Comparison of ENCODE assay signal across 13 cellular contexts in the genomic region with DNA sequence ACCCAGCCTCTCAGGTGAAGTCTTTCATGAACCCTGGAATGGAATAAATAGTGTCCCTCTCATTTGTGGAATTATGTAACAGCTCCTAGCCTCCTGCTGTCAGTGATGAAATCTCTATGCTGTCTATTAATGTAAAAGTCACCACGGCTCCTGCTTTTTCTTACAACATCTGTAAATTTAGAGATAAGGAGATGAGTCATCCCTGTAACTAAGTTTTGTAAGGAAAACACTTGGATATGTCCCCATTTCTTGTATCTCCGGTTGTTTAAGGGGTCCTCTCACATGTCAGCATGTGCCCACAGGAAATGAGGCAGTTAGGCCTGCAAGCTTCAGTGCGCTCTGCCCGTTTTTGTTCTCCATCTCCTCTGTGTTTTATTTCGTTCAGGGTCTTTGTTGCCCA. TPM values are rescaled to one million over a fixed set of nuclear protein-coding genes. Genes with fewer than 3 reads are reported as not detected.
DNase-seq lines count a peak whose midpoint lies in the region; ATAC-seq, FAIRE-seq and TF ChIP-seq lines count a peak whose summit lies in the region.
"Had no signal": no experiment of that assay in that cellular context is flagged by ENCODE, and none has a peak within 500 bp of the region (broad histone marks: within the 10 kb centered on the region; RNA-seq: fewer than 3 reads in every experiment).

No MANE protein-coding gene starts in this region.

- H3K4me3 ChIP-seq in BLaER1 treated with 17β-estradiol and CSF1 and Interleukin-3, amounts not matched to agents 10 nM and 100 nM = peak overlapping the region in 7 of 10 experiments; percentile 15 to 93 (median 85); a peak in 15 of 20 replicates
- no peak overlapping the region for H3K4me3 ChIP-seq in HL-60 (replicated peaks; ENCODE audit: insufficient read depth, low read length)
- H3K4me3 ChIP-seq: hepatocyte had no signal

- H3K4me1 ChIP-seq in BLaER1 treated with 17β-estradiol and CSF1 and Interleukin-3, amounts not matched to agents 10 nM and 100 nM = peaks cover 67 to 87% (median 85%) of the 10 kb centered on the region in 10 experiments

- H3K4me2 ChIP-seq in BLaER1 treated with 17β-estradiol and CSF1 and Interleukin-3, amounts not matched to agents 10 nM and 100 nM = peak overlapping the region; percentile 86 to 99 (median 98)
- H3K4me2 ChIP-seq: hepatocyte had no signal

- no peak for FAIRE-seq in urothelium cell line (lab: Jason Lieb, UNC)

- CTCF ChIA-PET in activated CD4-positive, alpha-beta memory T cell treated with anti-CD3 and anti-CD28 coated beads, Interleukin-2, amount 10 ng/mL, durations not matched to agents 7 days and 5 days (lab: Charles Lee) = interaction anchor here (0.7 to 10.6 kb wide), 11 partner anchors 8 to 179 kb away, joined by 3 to 78 read pairs (median 10); partner anchors contain the start of genes NHERF1 and RAB37

- H3K27ac Mint-ChIP-seq in activated CD4-positive, alpha-beta memory T cell treated with anti-CD3 and anti-CD28 coated beads, Interleukin-2, amount 10 ng/mL, durations not matched to agents 7 days and 5 days = peak overlapping the region; percentile 99

- peak overlapping the region; percentile 84 to 94 (median 88) for H3K9ac ChIP-seq in BLaER1 treated with 17β-estradiol and CSF1 and Interleukin-3, amounts not matched to agents 10 nM and 100 nM

- peaks cover under 1 to 34% (median 5%) of the 10 kb centered on the region in 11 experiments; a peak in 15 of 22 replicates for H4K20me1 ChIP-seq in BLaER1 treated with 17β-estradiol and CSF1 and Interleukin-3, amounts not matched to agents 10 nM and 100 nM

- POLR2A ChIA-PET in activated CD4-positive, alpha-beta memory T cell treated with anti-CD3 and anti-CD28 coated beads, Interleukin-2, amount 10 ng/mL, durations not matched to agents 7 days and 5 days (lab: Charles Lee) = interaction anchor here (0.7 to 3.3 kb wide), 10 partner anchors 8 to 138 kb away, joined by 3 to 68 read pairs (median 14); partner anchors contain the start of genes FDXR, NHERF1 and RAB37

- H3K4me3 Mint-ChIP-seq in activated CD4-positive, alpha-beta memory T cell treated with anti-CD3 and anti-CD28 coated beads, Interleukin-2, amount 10 ng/mL, durations not matched to agents 7 days and 5 days = peak overlapping the region; percentile 36

- ATAC-seq in GM19023 (IDR thresholded peaks at IDR 0.05; ENCODE audit: unreplicated experiment) (no peak), HG02938 (IDR thresholded peaks at IDR 0.05; ENCODE audit: unreplicated experiment) (no peak)

- peaks cover 79% of the 10 kb centered on the region for H3K4me1 Mint-ChIP-seq in activated CD4-positive, alpha-beta memory T cell treated with anti-CD3 and anti-CD28 coated beads, Interleukin-2, amount 10 ng/mL, durations not matched to agents 7 days and 5 days

- no peaks in the 10 kb centered on the region; a peak in 1 of 22 replicates for H3K27me3 ChIP-seq in BLaER1 treated with 17β-estradiol and CSF1 and Interleukin-3, amounts not matched to agents 10 nM and 100 nM
- no peaks in the 10 kb centered on the region for H3K27me3 ChIP-seq in HL-60 (ENCODE audit: insufficient read depth, poor library complexity, severe bottlenecking)
- H3K27me3 ChIP-seq: hepatocyte had no signal

- DNase-seq in HL-60 (ENCODE audit: low read depth in 1 of 2, low spot score in 1 of 2) (peak; percentile 50 to 95), iris pigment epithelial cell (ENCODE audit: low read depth) (peak; percentile 77), HT-29 (ENCODE audit: low spot score) (no peak), urothelium cell line (ENCODE audit: low spot score) (no peak)
- DNase-seq in activated CD4-positive, alpha-beta memory T cell treated with anti-CD3 and anti-CD28 coated beads, Interleukin-2, amount 10 ng/mL, durations not matched to agents 7 days and 5 days = no peak
- DNase-seq: activated gamma-delta T cell; NCI-H2029; stimulated activated CD4-positive, alpha-beta T cell treated with anti-CD3 and anti-CD28 coated beads, Interleukin-4, amount 100 ng/mL, for 1 hour had no signal

- H3K9me3 ChIP-seq in BLaER1 treated with 17β-estradiol and CSF1 and Interleukin-3, amounts not matched to agents 10 nM and 100 nM (replicated peaks in 1 of 11) = no peaks in the 10 kb centered on the region

- no peaks in the 10 kb centered on the region for H3K27me3 Mint-ChIP-seq in activated CD4-positive, alpha-beta memory T cell treated with anti-CD3 and anti-CD28 coated beads, Interleukin-2, amount 10 ng/mL, durations not matched to agents 7 days and 5 days
- H3K27me3 Mint-ChIP-seq: progenitor cell of endocrine pancreas had no signal

- TF ChIP-seq CTCF in HL-60 (IDR thresholded peaks at IDR 0.05; ENCODE audit: insufficient read depth, low read length) = no peak

- peaks cover 5 to 51% (median 28%) of the 10 kb centered on the region in 11 experiments; a peak in 20 of 22 replicates for H3K36me3 ChIP-seq in BLaER1 treated with 17β-estradiol and CSF1 and Interleukin-3, amounts not matched to agents 10 nM and 100 nM

- H3K9me3 Mint-ChIP-seq in activated CD4-positive, alpha-beta memory T cell treated with anti-CD3 and anti-CD28 coated beads, Interleukin-2, amount 10 ng/mL, durations not matched to agents 7 days and 5 days = no peaks in the 10 kb centered on the region

- peak overlapping the region; percentile 92 to 99 (median 96) for H3K27ac ChIP-seq in BLaER1 treated with 17β-estradiol and CSF1 and Interleukin-3, amounts not matched to agents 10 nM and 100 nM
- peak overlapping the region; percentile 84 for H3K27ac ChIP-seq in HL-60 (replicated peaks)
- H3K27ac ChIP-seq: hepatocyte had no signal

- H3K36me3 Mint-ChIP-seq in activated CD4-positive, alpha-beta memory T cell treated with anti-CD3 and anti-CD28 coated beads, Interleukin-2, amount 10 ng/mL, durations not matched to agents 7 days and 5 days (ENCODE audit: low read depth) = peaks cover 52% of the 10 kb centered on the region

RNA-seq across cellular contexts. Expression of gene NAT9, which starts 2.8 kb away (rescaled TPM):
- total RNA-seq in activated CD4-positive, alpha-beta memory T cell treated with anti-CD3 and anti-CD28 coated beads, Interleukin-2, amount 10 ng/mL, durations not matched to agents 7 days and 5 days = 10 to 100 TPM; 32.1 to 32.3 TPM
- 49.5 and 50.4 TPM in 2 replicates for total RNA-seq in HT-29 (2014; rRNA removed; shearing (Covaris generic))

RNA-seq across cellular contexts. Expression of gene NHERF1, which starts 30.5 kb away (rescaled TPM):
- total RNA-seq in activated CD4-positive, alpha-beta memory T cell treated with anti-CD3 and anti-CD28 coated beads, Interleukin-2, amount 10 ng/mL, durations not matched to agents 7 days and 5 days = 100 to 1,000 TPM; 320 to 328 TPM
- total RNA-seq in HT-29 (2014; rRNA removed; shearing (Covaris generic)) = 298 and 304 TPM in 2 replicates

RNA-seq across cellular contexts. Expression of gene RAB37, which starts 41.9 kb away (rescaled TPM):
- total RNA-seq in activated CD4-positive, alpha-beta memory T cell treated with anti-CD3 and anti-CD28 coated beads, Interleukin-2, amount 10 ng/mL, durations not matched to agents 7 days and 5 days = 10 to 100 TPM; 56.1 to 58.5 TPM
- 0.55 and 1.0 TPM in 2 replicates for total RNA-seq in HT-29 (2014; rRNA removed; shearing (Covaris generic))

Comparison
In these comparisons a context has a peak if more than half of its experiments do, and no peak if none do; other contexts are left out.
1. DNase-seq: peak in HL-60 (2 of 2) and iris pigment epithelial cell (single experiment); none in activated CD4-positive, alpha-beta memory T cell treated with anti-CD3 and anti-CD28 coated beads, Interleukin-2, amount 10 ng/mL, durations not matched to agents 7 days and 5 days (single experiment), HT-29 (single experiment) and urothelium cell line (single experiment).
2. RNA of gene RAB37, which starts 41.9 kb away (total RNA-seq): 56.1 to 58.5 TPM in activated CD4-positive, alpha-beta memory T cell treated with anti-CD3 and anti-CD28 coated beads, Interleukin-2, amount 10 ng/mL, durations not matched to agents 7 days and 5 days; 0.55 to 1.0 TPM in HT-29; every median in the first group is over 10 times any median in the second.